Comparison of ENCODE assay signal across 16 cellular contexts in the genomic region with DNA sequence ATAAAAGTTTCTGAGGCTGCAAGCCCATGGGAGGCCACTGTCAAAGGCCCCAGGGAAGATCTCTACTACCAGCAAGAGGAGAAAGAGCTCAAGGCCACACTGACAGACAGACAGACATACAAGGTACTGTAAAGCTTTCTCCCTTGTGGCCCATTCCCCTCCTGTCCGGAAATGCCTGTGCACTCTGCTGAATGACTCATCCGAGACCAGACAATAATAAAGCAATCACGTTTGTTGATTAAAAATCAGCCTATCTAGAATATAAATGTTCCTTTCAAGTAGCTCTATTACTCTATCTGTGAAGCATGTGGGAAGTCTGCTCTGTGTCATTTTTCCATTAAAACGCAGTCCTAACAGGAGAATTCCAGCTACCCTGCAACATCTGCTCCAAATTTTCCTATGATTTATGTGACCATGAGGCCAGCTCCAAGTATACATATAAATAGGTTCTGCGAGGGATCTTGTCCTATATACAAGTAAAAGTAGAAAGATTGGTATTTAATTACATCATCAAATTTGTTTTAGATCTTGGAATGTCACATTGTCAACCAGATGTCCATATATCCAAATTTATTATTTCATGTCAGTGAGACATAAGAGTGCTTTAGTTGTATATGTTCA. TPM values are rescaled to one million over a fixed set of nuclear protein-coding genes. Genes with fewer than 3 reads are reported as not detected.
DNase-seq lines count a peak whose midpoint lies in the region; ATAC-seq, FAIRE-seq and TF ChIP-seq lines count a peak whose summit lies in the region.
"Had no signal": no experiment of that assay in that cellular context is flagged by ENCODE, and none has a peak within 500 bp of the region (broad histone marks: within the 10 kb centered on the region; RNA-seq: fewer than 3 reads in every experiment).

No MANE protein-coding gene starts in this region.

- POLR2A ChIA-PET in PC-3 (lab: Charles Lee; ENCODE audit: unreplicated experiment), result no interaction called here

- peak overlapping the region; percentile 10; the same call in 1 of the 2 replicates for H3K4me2 ChIP-seq in PC-3 (ENCODE audit: low read length)

- BruUV-seq in PC-3 (replicated peaks; lab: Mats Ljungman, UMichigan), result no TSS peak

- no peaks in the 10 kb centered on the region for H3F3A ChIP-seq in PC-3 (ENCODE audit: low read length, unreplicated experiment)

- H3K27ac ChIP-seq in PC-3 (ENCODE audit: low read length), result no peak overlapping the region
- H3K27ac ChIP-seq: lower lobe of right lung had no signal

- H3K4me1 ChIP-seq in PC-3 (ENCODE audit: insufficient read depth, low read length), result peaks cover 14% of the 10 kb centered on the region

- peak; percentile 55; the same call in 1 of the 2 replicates for ATAC-seq in PC-3
- ATAC-seq in omental fat pad (ENCODE audit: low FRiP score), result peak; percentile 37
- ATAC-seq in GM18868 (IDR thresholded peaks at IDR 0.05; ENCODE audit: unreplicated experiment), result no peak
- ATAC-seq in HG02642 (IDR thresholded peaks at IDR 0.05; ENCODE audit: poor library complexity, unreplicated experiment), result no peak
- no peak for ATAC-seq in HG03439 (IDR thresholded peaks at IDR 0.05; ENCODE audit: unreplicated experiment)
- ATAC-seq: lower lobe of right lung, Panc1 had no signal

- no peak overlapping the region for H3K9ac ChIP-seq in PC-3 (ENCODE audit: low read length)

- no peaks in the 10 kb centered on the region for H3K79me2 ChIP-seq in PC-3 (ENCODE audit: low read length)

- no peaks in the 10 kb centered on the region for H3K9me2 ChIP-seq in PC-3 (replicated peaks; ENCODE audit: low read length)

- no peaks in the 10 kb centered on the region for H3K9me3 ChIP-seq in PC-3 (ENCODE audit: low read length)
- H3K9me3 ChIP-seq: lower lobe of right lung had no signal

- peak; percentile 94 for FAIRE-seq in endometrium (lab: Jason Lieb, UNC)

- intact Hi-C loops in PC-3 (cut with micrococcal nuclease), result no loop called here

- H3K27me3 ChIP-seq in PC-3 (ENCODE audit: low read length), result no peaks in the 10 kb centered on the region

- H3K36me3 ChIP-seq in PC-3 (ENCODE audit: low read depth, low read length), result no peaks in the 10 kb centered on the region
- H3K36me3 ChIP-seq: lower lobe of right lung had no signal

- TF ChIP-seq CTCF in PC-3 (conservative IDR thresholded peaks at IDR 0.05; ENCODE audit: low read depth, low read length) (no peak), omental fat pad (IDR thresholded peaks at IDR 0.05) (no peak)

- no peaks in the 10 kb centered on the region for H4K20me1 ChIP-seq in PC-3 (ENCODE audit: low read length)

- CTCF ChIA-PET in PC-3 (lab: Charles Lee), result no interaction called here

- peak; percentile 48 for DNase-seq in AG20443 (ENCODE audit: low spot score)
- peak; percentile 25 for DNase-seq in PC-3
- DNase-seq in omental fat pad (ENCODE audit: low spot score), result no peak
- no peak for DNase-seq in Kasumi-1 (lab: John Stamatoyannopoulos, UW)
- DNase-seq: activated CD4-positive, alpha-beta T cell treated with anti-CD3 and anti-CD28 coated beads for 4 hours; activated naive CD4-positive, alpha-beta T cell treated with anti-CD3 and anti-CD28 coated beads, Interleukin-2, amount 50 U/mL, for 16 hours; CD8-positive, alpha-beta memory T cell; lower lobe of right lung; NCI-H146 had no signal

- no peak overlapping the region for H3K4me3 ChIP-seq in PC-3 (ENCODE audit: low read length)
- H3K4me3 ChIP-seq: lower lobe of right lung had no signal

- H2AFZ ChIP-seq in PC-3 (ENCODE audit: low read length), result no peak overlapping the region

RNA-seq across cellular contexts. Expression of a gene that starts 34.8 kb away (rescaled TPM):
- total RNA-seq in PC-3 (2014; rRNA removed) (4.5 and 4.8 TPM in 2 replicates), omental fat pad (100 to 1,000 TPM; 117 to 338 (median 180) TPM)

RNA-seq across cellular contexts. Expression of a gene that starts 39.2 kb away (rescaled TPM):
- total RNA-seq in PC-3 (2014; rRNA removed) (not detected in 2 replicates), omental fat pad (not detected)
- total RNA-seq: CD8-positive, alpha-beta memory T cell; epithelial cell of proximal tubule; lower lobe of right lung; subcutaneous adipose tissue had no signal

Comparison
In these comparisons a context has a peak if more than half of its experiments do, and no peak if none do; other contexts are left out.
1. DNase-seq: peak in AG20443 (single experiment) and PC-3 (single experiment); none in omental fat pad (single experiment) and Kasumi-1 (0 of 2).
2. ATAC-seq: peak in PC-3 (single experiment) and omental fat pad (single experiment); none in GM18868 (single experiment), HG02642 (single experiment) and HG03439 (single experiment).
3. RNA of a gene that starts 34.8 kb away (total RNA-seq): 117 to 338 TPM in omental fat pad; 4.5 to 4.8 TPM in PC-3; every median in the first group is over 10 times any median in the second.